In genomic region chr16:2223375-2224182, GRCh38 we compare ENCODE assay signal across 1 cellular context.
TF ChIP-seq lines count a peak whose summit lies in the region.

A gene with protein sequence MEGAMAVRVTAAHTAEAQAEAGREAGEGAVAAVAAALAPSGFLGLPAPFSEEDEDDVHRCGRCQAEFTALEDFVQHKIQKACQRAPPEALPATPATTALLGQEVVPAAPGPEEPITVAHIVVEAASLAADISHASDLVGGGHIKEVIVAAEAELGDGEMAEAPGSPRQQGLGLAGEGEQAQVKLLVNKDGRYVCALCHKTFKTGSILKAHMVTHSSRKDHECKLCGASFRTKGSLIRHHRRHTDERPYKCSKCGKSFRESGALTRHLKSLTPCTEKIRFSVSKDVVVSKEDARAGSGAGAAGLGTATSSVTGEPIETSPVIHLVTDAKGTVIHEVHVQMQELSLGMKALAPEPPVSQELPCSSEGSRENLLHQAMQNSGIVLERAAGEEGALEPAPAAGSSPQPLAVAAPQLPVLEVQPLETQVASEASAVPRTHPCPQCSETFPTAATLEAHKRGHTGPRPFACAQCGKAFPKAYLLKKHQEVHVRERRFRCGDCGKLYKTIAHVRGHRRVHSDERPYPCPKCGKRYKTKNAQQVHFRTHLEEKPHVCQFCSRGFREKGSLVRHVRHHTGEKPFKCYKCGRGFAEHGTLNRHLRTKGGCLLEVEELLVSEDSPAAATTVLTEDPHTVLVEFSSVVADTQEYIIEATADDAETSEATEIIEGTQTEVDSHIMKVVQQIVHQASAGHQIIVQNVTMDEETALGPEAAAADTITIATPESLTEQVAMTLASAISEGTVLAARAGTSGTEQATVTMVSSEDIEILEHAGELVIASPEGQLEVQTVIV (plus strand): TSS chr16:2223591. CDS start chr16:2223614, 23 bp downstream.

TF ChIP-seq in HCT116, 20 proteins besides CTCF, POLR2A, EP300 and RAD21 (continued from another document):
- TF ChIP-seq, protein P1, sequence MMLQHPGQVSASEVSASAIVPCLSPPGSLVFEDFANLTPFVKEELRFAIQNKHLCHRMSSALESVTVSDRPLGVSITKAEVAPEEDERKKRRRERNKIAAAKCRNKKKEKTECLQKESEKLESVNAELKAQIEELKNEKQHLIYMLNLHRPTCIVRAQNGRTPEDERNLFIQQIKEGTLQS (IDR thresholded peaks at IDR 0.05) = no peak
- TF ChIP-seq TCF7L2 (IDR thresholded peaks at IDR 0.05; ENCODE audit: borderline replicate concordance, extremely low read depth, insufficient read depth, insufficient read length) = peak; percentile 62
- TF ChIP-seq SIN3A (IDR thresholded peaks at IDR 0.05; ENCODE audit: low read depth) = peak; percentile 82; the same call in 1 of the 2 replicates
- TF ChIP-seq YY1 (IDR thresholded peaks at IDR 0.05; ENCODE audit: extremely low read depth, insufficient replicate concordance, low read depth, low read length) = peak; percentile 91
- no peak for TF ChIP-seq REST (IDR thresholded peaks at IDR 0.05; ENCODE audit: low read depth)
